In genomic region chr5:125083932-125084331, GRCh38 we compare ENCODE assay signal across 17 cellular contexts.
A peak's percentile ranks its signal among the peaks of the same experiment; 100 is the strongest.
DNase-seq lines count a peak whose midpoint lies in the region; ATAC-seq and TF ChIP-seq lines count a peak whose summit lies in the region.
"Had no signal": no experiment of that assay in that cellular context is flagged by ENCODE, and none has a peak within 500 bp of the region (broad histone marks: within the 10 kb centered on the region; RNA-seq: fewer than 3 reads in every experiment).

No MANE protein-coding gene starts in this region.

- no peak for TF ChIP-seq POLR2A in GM18505 (IDR thresholded peaks at IDR 0.05; ENCODE audit: borderline replicate concordance, extremely low read depth, insufficient read depth, insufficient read length)

- ATAC-seq in GM19351 (IDR thresholded peaks at IDR 0.05; ENCODE audit: unreplicated experiment) (no peak), GM18505 (IDR thresholded peaks at IDR 0.05; ENCODE audit: unreplicated experiment) (no peak)
- ATAC-seq: activated T-cell treated with anti-CD3 and anti-CD28 coated beads, Interleukin-2, amount 50 U/mL, for 4 hours had no signal

- no peak overlapping the region for H3K4me3 ChIP-seq in choroid plexus epithelial cell (ENCODE audit: low read depth, low read length)
- H3K4me3 ChIP-seq: BLaER1 treated with 17β-estradiol and CSF1 and Interleukin-3, amounts not matched to agents 10 nM and 100 nM; coronary artery had no signal

- DNase-seq in AG08396 (ENCODE audit: low spot score) (peak; percentile 68), HT1080 (ENCODE audit: low read depth) (peak; percentile 13), choroid plexus epithelial cell (ENCODE audit: low read depth) (peak; percentile 70), kidney tubule cell (ENCODE audit: low spot score) (peak; percentile 57), HuH-7 (ENCODE audit: low spot score) (no peak)
- no peak for DNase-seq in stimulated activated CD4-positive, alpha-beta T cell treated with anti-CD3 and anti-CD28 coated beads, Interleukin-4, amount 100 ng/mL, for 24 hours
- DNase-seq: activated CD4-positive, alpha-beta T cell treated with anti-CD3 and anti-CD28 coated beads, Interleukin-2, amount 10 ng/mL, durations not matched to agents 24 days and 14 days; activated naive CD8-positive, alpha-beta T cell treated with anti-CD3 and anti-CD28 coated beads, Interleukin-2, amount 10 ng/mL, durations not matched to agents 7 days and 5 days; activated T-cell treated with anti-CD3 and anti-CD28 coated beads, Interleukin-2, amount 50 U/mL, for 4 hours; DMS53; NCI-H82; occipital lobe; stimulated activated CD4-positive, alpha-beta T cell treated with anti-CD3 and anti-CD28 coated beads, Interleukin-12 subunit alpha, Interleukin-12 subunit beta, amount 100 ng/mL, for 4 hours had no signal

- no peak for TF ChIP-seq CTCF in choroid plexus epithelial cell (conservative IDR thresholded peaks at IDR 0.05; ENCODE audit: low read depth, low read length)

Comparison
In these comparisons a context has a peak if more than half of its experiments do, and no peak if none do; other contexts are left out.
1. DNase-seq: peak in AG08396 (single experiment), HT1080 (single experiment), choroid plexus epithelial cell (single experiment) and kidney tubule cell (single experiment); none in HuH-7 (single experiment) and stimulated activated CD4-positive, alpha-beta T cell treated with anti-CD3 and anti-CD28 coated beads, Interleukin-4, amount 100 ng/mL, for 24 hours (single experiment).